8 cellular contexts compared by ENCODE assay signal in the genomic region with DNA sequence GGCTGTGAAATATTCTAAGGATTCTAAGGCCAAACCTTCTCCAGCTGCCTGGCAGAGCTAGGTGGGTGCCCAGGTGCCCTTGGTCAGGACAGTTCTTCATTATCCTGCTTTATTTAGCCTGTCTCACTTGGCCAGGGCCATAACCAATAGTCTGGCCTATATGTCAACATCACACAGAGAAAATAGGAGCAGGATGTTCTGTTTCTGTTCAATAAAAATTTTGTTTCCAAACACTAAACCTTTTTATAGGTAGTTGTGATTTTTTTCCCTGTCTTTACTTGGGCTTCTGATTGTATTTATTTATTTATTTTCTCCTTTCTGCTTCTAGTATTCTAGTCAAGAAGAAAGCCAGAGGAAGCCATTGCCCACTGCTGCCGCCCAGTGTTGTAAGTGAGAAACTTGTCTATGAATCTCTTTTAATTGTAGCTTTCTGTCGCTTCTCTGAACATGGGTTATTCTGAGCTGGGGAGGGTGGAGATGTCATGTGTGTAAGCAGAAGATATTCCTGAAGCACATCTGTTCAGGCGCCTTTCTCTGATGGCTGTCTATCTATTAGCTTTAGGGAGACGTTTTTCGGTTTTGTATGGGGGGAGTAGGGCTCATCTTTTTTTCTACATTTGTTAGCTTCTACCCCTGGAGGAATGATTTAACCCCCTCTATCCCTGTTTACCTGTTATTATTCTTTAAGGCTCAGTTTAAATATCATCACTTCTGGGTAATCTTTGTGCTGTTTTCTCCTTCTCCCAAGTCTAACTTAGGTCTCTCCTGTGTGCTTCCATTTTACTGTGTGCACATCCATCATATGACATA.
DNase-seq lines count a peak whose midpoint lies in the region; ATAC-seq, FAIRE-seq and TF ChIP-seq lines count a peak whose summit lies in the region.

No MANE protein-coding gene starts in this region.

- H3K9me3 Mint-ChIP-seq in mesothelial cell of epicardium = no peaks in the 10 kb centered on the region

- H3K27me3 Mint-ChIP-seq in mesothelial cell of epicardium (ENCODE audit: low read depth) = no peaks in the 10 kb centered on the region

- CTCF ChIA-PET in AG04449 (lab: Yijun Ruan, JAX) = interaction anchor here (0.7 to 3.8 kb wide), 30 partner anchors 9 to 359 kb away, joined by 3 to 49 read pairs (median 5); a partner anchor contains a TSS

- no peak overlapping the region for H3K4me3 Mint-ChIP-seq in mesothelial cell of epicardium

- no peaks in the 10 kb centered on the region for H3K36me3 Mint-ChIP-seq in mesothelial cell of epicardium

- TF ChIP-seq CTCF in AG04449 (IDR thresholded peaks at IDR 0.05; ENCODE audit: insufficient read depth, low read length, missing control alignments) (peak; percentile 58), mesothelial cell of epicardium (IDR thresholded peaks at IDR 0.05; ENCODE audit: unreplicated experiment) (peak; percentile 49)

- DNase-seq in AG04449 (ENCODE audit: low read depth, low spot score) (peak; percentile 12), GM18507 (ENCODE audit: extremely low spot score, insufficient read length, low read depth) (no peak), NCI-H446 treated with DMSO at 0.1 percent for 48 hours (lab: John Stamatoyannopoulos, UW) (peak; percentile 23), epidermal melanocyte (ENCODE audit: insufficient read length, low spot score) (peak; percentile 43), mesothelial cell of epicardium (ENCODE audit: low spot score in 2 of 2, unreplicated experiment in 2 of 2) (peak; percentile 51 to 69)
- peak; percentile 24 to 34 for DNase-seq in activated CD4-positive, alpha-beta T cell treated with anti-CD3 and anti-CD28 coated beads, Interleukin-2, amount 50 U/mL, for 4 hours
- peak in 4 of 6 experiments; percentile 21 to 41 (median 36) for DNase-seq in stimulated activated naive CD4-positive, alpha-beta T cell (lab: John Stamatoyannopoulos, UW)

- no peak overlapping the region for H3K4me3 ChIP-seq in AG04449 (ENCODE audit: low read depth, low read length)

- peak; percentile 26 for FAIRE-seq in GM18507 (lab: Jason Lieb, UNC)

- ATAC-seq in HG02759 (IDR thresholded peaks at IDR 0.05; ENCODE audit: unreplicated experiment) = no peak

- no peak overlapping the region for H3K27ac Mint-ChIP-seq in mesothelial cell of epicardium

- POLR2A ChIA-PET in AG04449 (lab: Yijun Ruan, JAX) = interaction anchor here (0.5 kb wide), 1 partner anchor 133 kb away, joined by 3 read pairs; no protein-coding TSS in a partner anchor

- H3K4me1 Mint-ChIP-seq in mesothelial cell of epicardium = peaks cover 29% of the 10 kb centered on the region
